ENCODE assay signal across 9 cellular contexts in the genomic region with DNA sequence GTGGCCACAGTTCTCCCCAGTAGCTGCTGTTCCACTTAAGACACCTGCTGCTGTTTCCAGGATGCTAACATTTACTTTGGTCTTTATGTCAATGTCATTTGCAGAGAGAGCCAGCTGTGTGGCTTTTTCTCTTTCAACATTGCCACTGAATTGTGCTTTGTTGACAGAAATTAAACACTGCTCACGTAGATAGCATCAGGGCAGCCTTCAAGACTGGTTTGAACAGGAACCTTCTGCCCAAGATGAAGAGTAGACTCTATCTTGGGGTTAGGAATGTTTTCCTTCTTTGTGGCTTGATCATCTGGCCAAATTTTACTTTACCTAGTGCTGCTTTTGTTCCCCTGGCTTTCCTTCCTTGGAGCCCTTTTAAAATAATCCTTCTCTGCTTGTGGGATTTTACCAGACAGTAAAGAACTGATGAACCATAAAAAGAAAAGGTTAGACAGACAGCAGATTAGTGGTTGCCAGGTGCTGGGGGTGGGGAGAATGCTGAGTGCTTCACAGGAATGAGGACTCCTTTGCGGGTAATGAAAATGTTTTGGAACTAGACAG. TPM values are rescaled to one million over a fixed set of nuclear protein-coding genes. Genes with fewer than 3 reads are reported as not detected.
DNase-seq lines count a peak whose midpoint lies in the region; ATAC-seq, FAIRE-seq and TF ChIP-seq lines count a peak whose summit lies in the region.
"Had no signal": no experiment of that assay in that cellular context is flagged by ENCODE, and none has a peak within 500 bp of the region (broad histone marks: within the 10 kb centered on the region; RNA-seq: fewer than 3 reads in every experiment).

No MANE protein-coding gene starts in this region.

- H3K27ac ChIP-seq in small intestine (ENCODE audit: low read depth in 1 of 2, low read length in 1 of 2) = peak overlapping the region in 1 of 2 donors; percentile 33
- H3K27ac ChIP-seq: foreskin keratinocyte had no signal

- no peaks in the 10 kb centered on the region for H3K9me3 Mint-ChIP-seq in central memory CD8-positive, alpha-beta T cell

- no peak overlapping the region for H3K4me3 ChIP-seq in small intestine (ENCODE audit: low read depth in 1 of 2, low read length in 2 of 2)

- 34 to 56% (median 45%) methylated on average over 2 of the region's 2 CpGs for WGBS in small intestine, 3 donors

- peak overlapping the region; percentile 74 for H3K27ac Mint-ChIP-seq in central memory CD8-positive, alpha-beta T cell (ENCODE audit: low read depth)

- peak; percentile 73 for ATAC-seq in central memory CD8-positive, alpha-beta T cell (replicated peaks; ENCODE audit: extremely low read depth, poor library complexity, severe bottlenecking)
- ATAC-seq: foreskin keratinocyte had no signal

- no peak for FAIRE-seq in small intestine (lab: Jason Lieb, UNC)
- no peak for FAIRE-seq in H54 (lab: Jason Lieb, UNC)
- FAIRE-seq in RCC 7860 (lab: Jason Lieb, UNC) = no peak

- DNase-seq in SIG-M5 treated with dmso at 0.1 percent for 504 hours (lab: John Stamatoyannopoulos, UW; ENCODE audit: unreplicated experiment) = peak; percentile 19
- DNase-seq in SIG-M5 (lab: John Stamatoyannopoulos, UW) = no peak
- DNase-seq in NCI-H2196 (lab: John Stamatoyannopoulos, UW; ENCODE audit: unreplicated experiment) = peak; percentile 73
- DNase-seq in central memory CD8-positive, alpha-beta T cell (ENCODE audit: low spot score in 2 of 2) = no peak
- DNase-seq in small intestine = peak; percentile 65
- DNase-seq in ACHN = no peak
- no peak for DNase-seq in H54 (ENCODE audit: insufficient read length, low spot score)
- DNase-seq in RCC 7860 (ENCODE audit: low spot score) = no peak
- DNase-seq: foreskin keratinocyte had no signal

- no peaks in the 10 kb centered on the region for H3K27me3 ChIP-seq in small intestine (ENCODE audit: control insufficient read depth in 2 of 2, insufficient read depth in 2 of 2, low read length in 2 of 2)
- H3K27me3 ChIP-seq: foreskin keratinocyte had no signal

- no peaks in the 10 kb centered on the region for H3K27me3 Mint-ChIP-seq in central memory CD8-positive, alpha-beta T cell

- H3K4me1 Mint-ChIP-seq in central memory CD8-positive, alpha-beta T cell = peaks cover 49% of the 10 kb centered on the region

- no peak for TF ChIP-seq POLR2A in H54 (IDR thresholded peaks at IDR 0.05; ENCODE audit: low read depth, low read length)

- in situ Hi-C loops in ACHN (cut with HindIII; ENCODE audit: low pct_ligation_motif_present, low pct_unique_long_range_greater_than_20kb, low sequenced_read_pairs) = no loop called here

- H3K9me3 ChIP-seq in small intestine (ENCODE audit: control insufficient read depth, low read depth) = no peaks in the 10 kb centered on the region

- H3K36me3 ChIP-seq in small intestine (ENCODE audit: control insufficient read depth in 2 of 2, insufficient read depth in 2 of 2, low read length in 2 of 2) = no peaks in the 10 kb centered on the region

- peaks cover 0 to 7% of the 10 kb centered on the region in 2 donors for H3K4me1 ChIP-seq in small intestine (ENCODE audit: control insufficient read depth in 2 of 2, insufficient read depth in 1 of 2, low read depth in 1 of 2, low read length in 1 of 2)
- H3K4me1 ChIP-seq: foreskin keratinocyte had no signal

- H3K4me3 Mint-ChIP-seq in central memory CD8-positive, alpha-beta T cell = peak overlapping the region; percentile 31

- H3K36me3 Mint-ChIP-seq in central memory CD8-positive, alpha-beta T cell (ENCODE audit: insufficient read depth) = peaks cover 5% of the 10 kb centered on the region

RNA-seq across cellular contexts. Expression of a gene that starts 22.6 kb away (rescaled TPM):
- polyA plus RNA-seq in small intestine = 100 to 1,000 TPM in 2 of 3 donors, 10 to 100 TPM in 1; 60.2 to 232 (median 113) TPM

RNA-seq across cellular contexts. Expression of a gene that starts 50.5 kb away (rescaled TPM):
- polyA plus RNA-seq in small intestine = 10 to 100 TPM in 1 of 3 donors, 1 to 10 TPM in 2; 7.8 to 10.3 (median 8.5) TPM

Comparison
In these comparisons a context has a peak if more than half of its experiments do, and no peak if none do; other contexts are left out.
1. DNase-seq: peak in SIG-M5 treated with dmso at 0.1 percent for 504 hours (single experiment), NCI-H2196 (single experiment) and small intestine (single experiment); none in SIG-M5 (single experiment), central memory CD8-positive, alpha-beta T cell (0 of 2), ACHN (single experiment), H54 (single experiment) and RCC 7860 (single experiment).